In the genomic region with DNA sequence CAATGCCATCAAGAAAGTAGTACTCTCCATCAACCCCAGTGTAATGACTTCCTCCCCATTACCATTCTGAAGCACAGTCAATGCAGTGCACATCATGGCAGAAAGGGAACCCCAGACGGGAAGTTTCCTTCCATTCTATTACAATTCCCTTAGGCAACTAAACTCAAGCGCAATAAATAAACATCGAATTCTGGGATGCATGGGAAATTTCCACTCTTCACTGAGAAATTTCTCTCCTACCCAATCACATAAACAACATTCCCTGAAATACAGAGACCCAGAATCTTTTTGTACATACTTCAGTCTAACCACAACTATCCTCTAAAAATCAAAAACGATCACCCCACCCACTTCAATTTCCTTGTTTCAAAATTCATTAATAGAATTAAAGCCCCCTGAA, we compare ENCODE assay signal across 1 cellular context.
TF ChIP-seq lines count a peak whose summit lies in the region.

No MANE protein-coding gene starts in this region.

TF ChIP-seq in IMR-90, 13 proteins besides CTCF, POLR2A, EP300 and RAD21:
- TF ChIP-seq MXI1 (IDR thresholded peaks at IDR 0.05; ENCODE audit: borderline replicate concordance, low read depth, low read length) (no peak), FOS (IDR thresholded peaks at IDR 0.05; ENCODE audit: low read depth, low read length) (no peak), RFX5 (IDR thresholded peaks at IDR 0.05; ENCODE audit: low read depth, low read length) (no peak), RCOR1 (IDR thresholded peaks at IDR 0.05; ENCODE audit: insufficient replicate concordance, low read length) (no peak), MAFK (IDR thresholded peaks at IDR 0.05; ENCODE audit: low read depth, low read length) (no peak), CHD1 (IDR thresholded peaks at IDR 0.05; ENCODE audit: low read depth, low read length) (no peak), CEBPB (IDR thresholded peaks at IDR 0.05; ENCODE audit: low read depth, low read length) (no peak), NFE2L2 (IDR thresholded peaks at IDR 0.05; ENCODE audit: low read depth, low read length) (no peak), MAZ (IDR thresholded peaks at IDR 0.05; ENCODE audit: borderline replicate concordance, low read depth, low read length) (no peak), SMC3 (IDR thresholded peaks at IDR 0.05; ENCODE audit: low read depth, low read length) (no peak), BHLHE40 (IDR thresholded peaks at IDR 0.05; ENCODE audit: low read depth, low read length) (no peak)
- TF ChIP-seq, protein P1, sequence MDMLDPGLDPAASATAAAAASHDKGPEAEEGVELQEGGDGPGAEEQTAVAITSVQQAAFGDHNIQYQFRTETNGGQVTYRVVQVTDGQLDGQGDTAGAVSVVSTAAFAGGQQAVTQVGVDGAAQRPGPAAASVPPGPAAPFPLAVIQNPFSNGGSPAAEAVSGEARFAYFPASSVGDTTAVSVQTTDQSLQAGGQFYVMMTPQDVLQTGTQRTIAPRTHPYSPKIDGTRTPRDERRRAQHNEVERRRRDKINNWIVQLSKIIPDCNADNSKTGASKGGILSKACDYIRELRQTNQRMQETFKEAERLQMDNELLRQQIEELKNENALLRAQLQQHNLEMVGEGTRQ (IDR thresholded peaks at IDR 0.05; ENCODE audit: low read depth, low read length): no peak
- TF ChIP-seq, protein P2, sequence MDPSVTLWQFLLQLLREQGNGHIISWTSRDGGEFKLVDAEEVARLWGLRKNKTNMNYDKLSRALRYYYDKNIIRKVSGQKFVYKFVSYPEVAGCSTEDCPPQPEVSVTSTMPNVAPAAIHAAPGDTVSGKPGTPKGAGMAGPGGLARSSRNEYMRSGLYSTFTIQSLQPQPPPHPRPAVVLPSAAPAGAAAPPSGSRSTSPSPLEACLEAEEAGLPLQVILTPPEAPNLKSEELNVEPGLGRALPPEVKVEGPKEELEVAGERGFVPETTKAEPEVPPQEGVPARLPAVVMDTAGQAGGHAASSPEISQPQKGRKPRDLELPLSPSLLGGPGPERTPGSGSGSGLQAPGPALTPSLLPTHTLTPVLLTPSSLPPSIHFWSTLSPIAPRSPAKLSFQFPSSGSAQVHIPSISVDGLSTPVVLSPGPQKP (IDR thresholded peaks at IDR 0.05; ENCODE audit: borderline replicate concordance, low read depth, low read length): no peak
